16 cellular contexts compared by ENCODE assay signal in genomic region chr15:82138306-82138705, GRCh38.
DNase-seq lines count a peak whose midpoint lies in the region; ATAC-seq and TF ChIP-seq lines count a peak whose summit lies in the region.
"Had no signal": no experiment of that assay in that cellular context is flagged by ENCODE, and none has a peak within 500 bp of the region (broad histone marks: within the 10 kb centered on the region; RNA-seq: fewer than 3 reads in every experiment).

No MANE protein-coding gene starts in this region.

- H3K4me2 ChIP-seq in GM23248 (ENCODE audit: unreplicated experiment): no peak overlapping the region
- H3K4me2 ChIP-seq: BLaER1 treated with 17β-estradiol and CSF1 and Interleukin-3, amounts not matched to agents 10 nM and 100 nM; GM23338 had no signal

- H3K27me3 Mint-ChIP-seq in memory B cell: no peaks in the 10 kb centered on the region
- H3K27me3 Mint-ChIP-seq in type B pancreatic cell: no peaks in the 10 kb centered on the region
- H3K27me3 Mint-ChIP-seq: B cell had no signal

- TF ChIP-seq CTCF in type B pancreatic cell (conservative IDR thresholded peaks at IDR 0.05): no peak

- H3K4me3 Mint-ChIP-seq in memory B cell (no peak overlapping the region), type B pancreatic cell (no peak overlapping the region)
- H3K4me3 Mint-ChIP-seq: B cell; CD8-positive, alpha-beta T cell; GM23338 had no signal

- H3K27ac Mint-ChIP-seq in memory B cell (peak overlapping the region; percentile 12), type B pancreatic cell (peak overlapping the region; percentile 9)
- H3K27ac Mint-ChIP-seq: B cell; CD8-positive, alpha-beta T cell; GM23338 had no signal

- H3K36me3 Mint-ChIP-seq in memory B cell: peaks cover 24% of the 10 kb centered on the region
- peaks cover 13% of the 10 kb centered on the region for H3K36me3 Mint-ChIP-seq in type B pancreatic cell

- ATAC-seq in memory B cell (ENCODE audit: low read depth): no peak
- ATAC-seq in HG03045 (IDR thresholded peaks at IDR 0.05; ENCODE audit: unreplicated experiment): no peak
- ATAC-seq in HG02973 (IDR thresholded peaks at IDR 0.05; ENCODE audit: unreplicated experiment): no peak
- ATAC-seq: CD8-positive, alpha-beta T cell; GM23338 had no signal

- peaks cover 58% of the 10 kb centered on the region for H3K4me1 ChIP-seq in GM23248 (ENCODE audit: insufficient read depth)

- no peaks in the 10 kb centered on the region for H4K20me1 ChIP-seq in GM23248 (ENCODE audit: insufficient read depth)
- H4K20me1 ChIP-seq: BLaER1 treated with 17β-estradiol and CSF1 and Interleukin-3, amounts not matched to agents 10 nM and 100 nM had no signal

- H2AFZ ChIP-seq in GM23248: peak overlapping the region; percentile 66; the same call in 1 of the 2 replicates
- H2AFZ ChIP-seq: GM23338 had no signal

- H3K4me3 ChIP-seq in GM23248: no peak overlapping the region
- H3K4me3 ChIP-seq: BLaER1 treated with 17β-estradiol and CSF1 and Interleukin-3, amounts not matched to agents 10 nM and 100 nM; GM23338 had no signal

- H3K27me3 ChIP-seq in GM23248 (replicated peaks; ENCODE audit: insufficient read depth): no peaks in the 10 kb centered on the region
- H3K27me3 ChIP-seq: BLaER1 treated with 17β-estradiol and CSF1 and Interleukin-3, amounts not matched to agents 10 nM and 100 nM had no signal

- peaks cover 5% of the 10 kb centered on the region for H3K4me1 Mint-ChIP-seq in memory B cell
- peaks cover 16% of the 10 kb centered on the region for H3K4me1 Mint-ChIP-seq in type B pancreatic cell (ENCODE audit: unreplicated experiment)
- H3K4me1 Mint-ChIP-seq: B cell had no signal

- no peaks in the 10 kb centered on the region for H3K9me3 Mint-ChIP-seq in memory B cell
- no peaks in the 10 kb centered on the region for H3K9me3 Mint-ChIP-seq in type B pancreatic cell
- H3K9me3 Mint-ChIP-seq: CD8-positive, alpha-beta T cell; GM23338 had no signal

- no peaks in the 10 kb centered on the region for H3K9me2 ChIP-seq in GM23248 (ENCODE audit: insufficient read depth)

- no peak overlapping the region for H3K9ac ChIP-seq in GM23248
- H3K9ac ChIP-seq: BLaER1 treated with 17β-estradiol and CSF1 and Interleukin-3, amounts not matched to agents 10 nM and 100 nM had no signal

- in situ Hi-C loops in GM23248 (cut with MboI): no loop called here

- peaks cover 58% of the 10 kb centered on the region for H3F3A ChIP-seq in GM23248 (ENCODE audit: insufficient read depth)

- peak overlapping the region; percentile 57; the same call in 1 of the 2 replicates for H3K27ac ChIP-seq in GM23248
- H3K27ac ChIP-seq: BLaER1 treated with 17β-estradiol and CSF1 and Interleukin-3, amounts not matched to agents 10 nM and 100 nM had no signal

- no peaks in the 10 kb centered on the region for H3K79me2 ChIP-seq in GM23248 (ENCODE audit: insufficient read depth)

- H3K9me3 ChIP-seq in GM23248 (ENCODE audit: low read depth): no peaks in the 10 kb centered on the region
- H3K9me3 ChIP-seq: BLaER1 treated with 17β-estradiol and CSF1 and Interleukin-3, amounts not matched to agents 10 nM and 100 nM had no signal

- DNase-seq in GM23248 (no peak), LHCN-M2 (ENCODE audit: low read depth) (peak; percentile 51), memory B cell (ENCODE audit: low spot score in 2 of 2) (no peak), type B pancreatic cell (ENCODE audit: extremely low spot score, unreplicated experiment) (no peak)
- no peak for DNase-seq in activated effector memory CD4-positive, alpha-beta T cell treated with Interleukin-2 at 50 U/mL for 16 hours
- DNase-seq: 8988T; CD8-positive, alpha-beta T cell; DMS153; DMS79; GDM1; HCEC 1CT had no signal

- H3K36me3 ChIP-seq in GM23248 (ENCODE audit: low read depth): peaks cover 6% of the 10 kb centered on the region
